ENCODE assay signal across 1 cellular context in the genomic region with DNA sequence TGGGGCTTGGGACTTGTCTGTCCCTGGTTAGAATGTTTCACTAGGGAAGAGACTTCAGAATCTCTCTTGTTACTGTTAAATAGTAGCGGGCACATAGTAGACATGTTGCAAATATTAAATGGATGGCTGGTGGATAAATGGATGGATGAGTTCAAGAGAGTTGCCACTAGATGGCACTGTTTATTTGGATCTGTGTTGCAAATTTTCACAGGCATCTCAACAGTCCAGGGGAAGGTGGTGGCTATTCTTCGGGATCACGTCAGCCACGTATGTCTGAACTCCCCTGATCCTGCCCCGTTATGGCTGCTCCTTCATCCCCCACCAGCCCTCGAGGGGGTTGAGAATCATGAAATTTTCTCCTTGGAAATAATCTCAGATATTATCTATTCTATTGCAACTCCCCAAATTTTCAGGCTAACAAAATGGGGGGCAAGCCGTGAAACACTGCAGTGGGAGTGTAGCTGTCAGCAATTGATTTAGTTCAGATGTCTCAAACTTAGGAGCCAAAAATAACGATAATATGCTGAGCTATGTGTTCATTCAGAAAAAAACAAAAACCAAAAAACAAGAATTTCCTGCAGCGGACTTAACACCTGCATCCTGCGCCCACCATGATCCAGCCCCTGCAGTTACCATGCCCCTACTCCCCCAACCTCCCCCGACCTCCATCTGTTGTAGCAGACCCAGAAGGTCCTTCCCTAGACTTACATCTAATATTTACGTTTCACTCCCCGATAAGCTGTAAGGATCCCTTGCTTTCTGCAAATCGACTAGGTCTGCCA.
TF ChIP-seq lines count a peak whose summit lies in the region.

No MANE protein-coding gene starts in this region.

TF ChIP-seq in GM12878, 131 proteins besides CTCF, POLR2A, EP300 and RAD21:
- TF ChIP-seq KAT2A (conservative IDR thresholded peaks at IDR 0.05; ENCODE audit: control insufficient read depth, low read depth, low read length) (no peak), YY1 (IDR thresholded peaks at IDR 0.05; ENCODE audit: low read depth, low read length) (peak; percentile 73), HDAC6 (IDR thresholded peaks at IDR 0.05; ENCODE audit: unreplicated experiment) (no peak), EED (IDR thresholded peaks at IDR 0.05; ENCODE audit: low read depth) (0 out of 2 replicates have a peak, but pooled peaks have one; percentile 22), IKZF1 (conservative IDR thresholded peaks at IDR 0.05) (0 out of 2 replicates have a peak, but pooled peaks have one; percentile 48), CHD4 (IDR thresholded peaks at IDR 0.05) (no peak), BACH1 (IDR thresholded peaks at IDR 0.05; ENCODE audit: borderline replicate concordance) (no peak), RFX5 (IDR thresholded peaks at IDR 0.05; ENCODE audit: low read depth, low read length) (no peak), SMC3 (IDR thresholded peaks at IDR 0.05; ENCODE audit: borderline replicate concordance, low read length) (peak; percentile 94), SUZ12 (IDR thresholded peaks at IDR 0.05; ENCODE audit: unreplicated experiment) (no peak), EGR1 (IDR thresholded peaks at IDR 0.05; ENCODE audit: borderline replicate concordance in 1 of 2, low read depth in 2 of 2, low read length in 2 of 2) (no peak), IRF4 (IDR thresholded peaks at IDR 0.05; ENCODE audit: low read depth, low read length) (no peak), JUNB (IDR thresholded peaks at IDR 0.05) (no peak), SREBF2 (IDR thresholded peaks at IDR 0.05; ENCODE audit: low read length) (no peak), RUNX3 (IDR thresholded peaks at IDR 0.05; ENCODE audit: low read length) (no peak), CHD1 (IDR thresholded peaks at IDR 0.05; ENCODE audit: low read depth, low read length) (no peak), TAF1 (IDR thresholded peaks at IDR 0.05; ENCODE audit: borderline replicate concordance, low read depth, low read length) (no peak), MEF2B (IDR thresholded peaks at IDR 0.05; ENCODE audit: partially characterized antibody, poor library complexity, severe bottlenecking) (no peak), NFXL1 (IDR thresholded peaks at IDR 0.05; ENCODE audit: borderline replicate concordance) (no peak), ATF7 (IDR thresholded peaks at IDR 0.05; ENCODE audit: low read depth) (0 out of 2 replicates have a peak, but pooled peaks have one; percentile 25), MXI1 (IDR thresholded peaks at IDR 0.05; ENCODE audit: low read depth, low read length) (0 out of 2 replicates have a peak, but pooled peaks have one; percentile 43)
- TF ChIP-seq, protein P1, sequence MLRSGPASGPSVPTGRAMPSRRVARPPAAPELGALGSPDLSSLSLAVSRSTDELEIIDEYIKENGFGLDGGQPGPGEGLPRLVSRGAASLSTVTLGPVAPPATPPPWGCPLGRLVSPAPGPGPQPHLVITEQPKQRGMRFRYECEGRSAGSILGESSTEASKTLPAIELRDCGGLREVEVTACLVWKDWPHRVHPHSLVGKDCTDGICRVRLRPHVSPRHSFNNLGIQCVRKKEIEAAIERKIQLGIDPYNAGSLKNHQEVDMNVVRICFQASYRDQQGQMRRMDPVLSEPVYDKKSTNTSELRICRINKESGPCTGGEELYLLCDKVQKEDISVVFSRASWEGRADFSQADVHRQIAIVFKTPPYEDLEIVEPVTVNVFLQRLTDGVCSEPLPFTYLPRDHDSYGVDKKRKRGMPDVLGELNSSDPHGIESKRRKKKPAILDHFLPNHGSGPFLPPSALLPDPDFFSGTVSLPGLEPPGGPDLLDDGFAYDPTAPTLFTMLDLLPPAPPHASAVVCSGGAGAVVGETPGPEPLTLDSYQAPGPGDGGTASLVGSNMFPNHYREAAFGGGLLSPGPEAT (IDR thresholded peaks at IDR 0.05; ENCODE audit: low read depth), result 0 out of 2 replicates have a peak, but pooled peaks have one; percentile 41
- TF ChIP-seq, protein P2, sequence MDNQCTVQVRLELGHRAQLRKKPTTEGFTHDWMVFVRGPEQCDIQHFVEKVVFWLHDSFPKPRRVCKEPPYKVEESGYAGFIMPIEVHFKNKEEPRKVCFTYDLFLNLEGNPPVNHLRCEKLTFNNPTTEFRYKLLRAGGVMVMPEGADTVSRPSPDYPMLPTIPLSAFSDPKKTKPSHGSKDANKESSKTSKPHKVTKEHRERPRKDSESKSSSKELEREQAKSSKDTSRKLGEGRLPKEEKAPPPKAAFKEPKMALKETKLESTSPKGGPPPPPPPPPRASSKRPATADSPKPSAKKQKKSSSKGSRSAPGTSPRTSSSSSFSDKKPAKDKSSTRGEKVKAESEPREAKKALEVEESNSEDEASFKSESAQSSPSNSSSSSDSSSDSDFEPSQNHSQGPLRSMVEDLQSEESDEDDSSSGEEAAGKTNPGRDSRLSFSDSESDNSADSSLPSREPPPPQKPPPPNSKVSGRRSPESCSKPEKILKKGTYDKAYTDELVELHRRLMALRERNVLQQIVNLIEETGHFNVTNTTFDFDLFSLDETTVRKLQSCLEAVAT (IDR thresholded peaks at IDR 0.05), result peak; percentile 66; the same call in 1 of the 2 replicates
- TF ChIP-seq, protein P3, sequence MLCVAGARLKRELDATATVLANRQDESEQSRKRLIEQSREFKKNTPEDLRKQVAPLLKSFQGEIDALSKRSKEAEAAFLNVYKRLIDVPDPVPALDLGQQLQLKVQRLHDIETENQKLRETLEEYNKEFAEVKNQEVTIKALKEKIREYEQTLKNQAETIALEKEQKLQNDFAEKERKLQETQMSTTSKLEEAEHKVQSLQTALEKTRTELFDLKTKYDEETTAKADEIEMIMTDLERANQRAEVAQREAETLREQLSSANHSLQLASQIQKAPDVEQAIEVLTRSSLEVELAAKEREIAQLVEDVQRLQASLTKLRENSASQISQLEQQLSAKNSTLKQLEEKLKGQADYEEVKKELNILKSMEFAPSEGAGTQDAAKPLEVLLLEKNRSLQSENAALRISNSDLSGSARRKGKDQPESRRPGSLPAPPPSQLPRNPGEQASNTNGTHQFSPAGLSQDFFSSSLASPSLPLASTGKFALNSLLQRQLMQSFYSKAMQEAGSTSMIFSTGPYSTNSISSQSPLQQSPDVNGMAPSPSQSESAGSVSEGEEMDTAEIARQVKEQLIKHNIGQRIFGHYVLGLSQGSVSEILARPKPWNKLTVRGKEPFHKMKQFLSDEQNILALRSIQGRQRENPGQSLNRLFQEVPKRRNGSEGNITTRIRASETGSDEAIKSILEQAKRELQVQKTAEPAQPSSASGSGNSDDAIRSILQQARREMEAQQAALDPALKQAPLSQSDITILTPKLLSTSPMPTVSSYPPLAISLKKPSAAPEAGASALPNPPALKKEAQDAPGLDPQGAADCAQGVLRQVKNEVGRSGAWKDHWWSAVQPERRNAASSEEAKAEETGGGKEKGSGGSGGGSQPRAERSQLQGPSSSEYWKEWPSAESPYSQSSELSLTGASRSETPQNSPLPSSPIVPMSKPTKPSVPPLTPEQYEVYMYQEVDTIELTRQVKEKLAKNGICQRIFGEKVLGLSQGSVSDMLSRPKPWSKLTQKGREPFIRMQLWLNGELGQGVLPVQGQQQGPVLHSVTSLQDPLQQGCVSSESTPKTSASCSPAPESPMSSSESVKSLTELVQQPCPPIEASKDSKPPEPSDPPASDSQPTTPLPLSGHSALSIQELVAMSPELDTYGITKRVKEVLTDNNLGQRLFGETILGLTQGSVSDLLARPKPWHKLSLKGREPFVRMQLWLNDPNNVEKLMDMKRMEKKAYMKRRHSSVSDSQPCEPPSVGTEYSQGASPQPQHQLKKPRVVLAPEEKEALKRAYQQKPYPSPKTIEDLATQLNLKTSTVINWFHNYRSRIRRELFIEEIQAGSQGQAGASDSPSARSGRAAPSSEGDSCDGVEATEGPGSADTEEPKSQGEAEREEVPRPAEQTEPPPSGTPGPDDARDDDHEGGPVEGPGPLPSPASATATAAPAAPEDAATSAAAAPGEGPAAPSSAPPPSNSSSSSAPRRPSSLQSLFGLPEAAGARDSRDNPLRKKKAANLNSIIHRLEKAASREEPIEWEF (IDR thresholded peaks at IDR 0.05; ENCODE audit: insufficient replicate concordance, low read depth, low read length), result no peak
- TF ChIP-seq, protein P4, sequence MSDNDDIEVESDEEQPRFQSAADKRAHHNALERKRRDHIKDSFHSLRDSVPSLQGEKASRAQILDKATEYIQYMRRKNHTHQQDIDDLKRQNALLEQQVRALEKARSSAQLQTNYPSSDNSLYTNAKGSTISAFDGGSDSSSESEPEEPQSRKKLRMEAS (IDR thresholded peaks at IDR 0.05; ENCODE audit: low read depth, low read length), result no peak
- TF ChIP-seq, protein P5, sequence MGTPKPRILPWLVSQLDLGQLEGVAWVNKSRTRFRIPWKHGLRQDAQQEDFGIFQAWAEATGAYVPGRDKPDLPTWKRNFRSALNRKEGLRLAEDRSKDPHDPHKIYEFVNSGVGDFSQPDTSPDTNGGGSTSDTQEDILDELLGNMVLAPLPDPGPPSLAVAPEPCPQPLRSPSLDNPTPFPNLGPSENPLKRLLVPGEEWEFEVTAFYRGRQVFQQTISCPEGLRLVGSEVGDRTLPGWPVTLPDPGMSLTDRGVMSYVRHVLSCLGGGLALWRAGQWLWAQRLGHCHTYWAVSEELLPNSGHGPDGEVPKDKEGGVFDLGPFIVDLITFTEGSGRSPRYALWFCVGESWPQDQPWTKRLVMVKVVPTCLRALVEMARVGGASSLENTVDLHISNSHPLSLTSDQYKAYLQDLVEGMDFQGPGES (IDR thresholded peaks at IDR 0.05), result no peak
